ENCODE assay signal across 1 cellular context in genomic region chr3:32781211-32781968, GRCh38.
TF ChIP-seq lines count a peak whose summit lies in the region.

No MANE protein-coding gene starts in this region.

TF ChIP-seq in HepG2, 621 proteins besides CTCF, POLR2A, EP300 and RAD21 (continued from another document):
- TF ChIP-seq ZNF687 (CRISPR knock-in tag; IDR thresholded peaks at IDR 0.05) (peak; percentile 89), IRF1 (CRISPR knock-in tag; IDR thresholded peaks at IDR 0.05; ENCODE audit: low read depth) (no peak), SRF (IDR thresholded peaks at IDR 0.05; ENCODE audit: low read depth, low read length) (no peak), MIER2 (CRISPR knock-in tag; IDR thresholded peaks at IDR 0.05) (no peak), KDM5A (IDR thresholded peaks at IDR 0.05; ENCODE audit: borderline replicate concordance, low read length) (no peak), LCORL (IDR thresholded peaks at IDR 0.05) (no peak), LCORL (CRISPR knock-in tag; IDR thresholded peaks at IDR 0.05) (peak; percentile 91), KDM2A (CRISPR knock-in tag; IDR thresholded peaks at IDR 0.05; ENCODE audit: borderline replicate concordance, low read depth) (peak; percentile 91), HNRNPL (IDR thresholded peaks at IDR 0.05; ENCODE audit: low read depth, low read length) (no peak), ATM (IDR thresholded peaks at IDR 0.05; ENCODE audit: borderline replicate concordance) (no peak), ELF4 (CRISPR knock-in tag; IDR thresholded peaks at IDR 0.05; ENCODE audit: borderline replicate concordance) (no peak), ZNF275 (CRISPR knock-in tag; IDR thresholded peaks at IDR 0.05; ENCODE audit: borderline replicate concordance) (0 out of 2 replicates have a peak, but pooled peaks have one; percentile 44), KDM6A (CRISPR knock-in tag; IDR thresholded peaks at IDR 0.05; ENCODE audit: low read depth) (no peak), FOXO4 (CRISPR knock-in tag; conservative IDR thresholded peaks at IDR 0.05) (no peak), ZNF780A (CRISPR knock-in tag; IDR thresholded peaks at IDR 0.05) (0 out of 2 replicates have a peak, but pooled peaks have one; percentile 32), HDAC1 (CRISPR knock-in tag; IDR thresholded peaks at IDR 0.05) (peak; percentile 81), RBAK (CRISPR knock-in tag; IDR thresholded peaks at IDR 0.05) (no peak), AKNA (CRISPR knock-in tag; IDR thresholded peaks at IDR 0.05; ENCODE audit: borderline replicate concordance) (no peak; the same call in 1 of the 2 replicates), NFIC (IDR thresholded peaks at IDR 0.05; ENCODE audit: low read length) (no peak), ZBTB25 (CRISPR knock-in tag; IDR thresholded peaks at IDR 0.05) (no peak), ONECUT2 (CRISPR knock-in tag; IDR thresholded peaks at IDR 0.05) (no peak), HMGXB4 (CRISPR knock-in tag; IDR thresholded peaks at IDR 0.05; ENCODE audit: borderline replicate concordance in 1 of 2, low read depth in 1 of 2) (peak; percentile 95 to 98), YEATS2 (CRISPR knock-in tag; IDR thresholded peaks at IDR 0.05; ENCODE audit: borderline replicate concordance) (peak; percentile 67; the same call in 1 of the 2 replicates), MAX (IDR thresholded peaks at IDR 0.05) (peak; percentile 82), ZNF576 (CRISPR knock-in tag; IDR thresholded peaks at IDR 0.05) (0 out of 2 replicates have a peak, but pooled peaks have one; percentile 59), SMYD3 (CRISPR knock-in tag; IDR thresholded peaks at IDR 0.05) (0 out of 2 replicates have a peak, but pooled peaks have one; percentile 14), TBX2 (CRISPR knock-in tag; IDR thresholded peaks at IDR 0.05; ENCODE audit: borderline replicate concordance) (peak; percentile 47; the same call in 1 of the 2 replicates)
